Comparison of ENCODE assay signal across 8 cellular contexts in the genomic region with DNA sequence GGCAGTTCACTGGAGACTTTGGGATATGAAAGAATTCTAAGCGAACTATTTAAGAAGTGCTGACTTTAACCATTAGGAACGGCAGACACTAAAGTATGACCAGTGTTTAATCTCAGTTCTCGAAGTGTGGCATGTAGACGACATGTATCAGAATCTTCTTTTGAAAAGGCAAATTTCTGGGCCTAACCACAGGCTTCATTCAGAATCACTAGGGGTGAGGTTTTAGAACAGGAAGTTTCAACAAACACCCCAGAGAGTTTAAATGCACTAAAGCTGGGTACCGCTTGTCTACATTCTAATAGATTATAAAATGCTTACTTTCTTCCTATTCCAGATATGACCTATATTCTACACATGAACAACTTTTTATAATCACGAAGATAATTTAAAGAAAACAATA.
DNase-seq lines count a peak whose midpoint lies in the region; ATAC-seq and TF ChIP-seq lines count a peak whose summit lies in the region.
"Had no signal": no experiment of that assay in that cellular context is flagged by ENCODE, and none has a peak within 500 bp of the region (broad histone marks: within the 10 kb centered on the region; RNA-seq: fewer than 3 reads in every experiment).

No MANE protein-coding gene starts in this region.

- H2AFZ ChIP-seq in neuronal stem cell (ENCODE audit: low read length) = peak overlapping the region; percentile 46
- H2AFZ ChIP-seq: GM23248 had no signal

- H3K4me2 ChIP-seq in neuronal stem cell (ENCODE audit: insufficient read depth, low read length, poor library complexity, severe bottlenecking) = no peak overlapping the region

- H3K4me3 ChIP-seq in neuronal stem cell (ENCODE audit: low read length in 2 of 2) = no peak overlapping the region
- H3K4me3 ChIP-seq in prostate gland = no peak overlapping the region
- H3K4me3 ChIP-seq: GM23248 had no signal

- H3K9me3 ChIP-seq in KOPT-K1 (ENCODE audit: insufficient read depth, low read length, poor library complexity, severe bottlenecking) (peaks cover 16% of the 10 kb centered on the region), neuronal stem cell (replicated peaks in 1 of 2; ENCODE audit: control insufficient read depth in 2 of 2, insufficient read depth in 1 of 2, low read depth in 1 of 2, low read length in 2 of 2) (peaks cover 0 to 2% of the 10 kb centered on the region in 2 donors), prostate gland (no peaks in the 10 kb centered on the region)

- ATAC-seq in GM18907 (IDR thresholded peaks at IDR 0.05; ENCODE audit: unreplicated experiment) (peak; percentile 82), HG02571 (IDR thresholded peaks at IDR 0.05; ENCODE audit: unreplicated experiment) (peak; percentile 75)

- no peak overlapping the region for H3K18ac ChIP-seq in neuronal stem cell (ENCODE audit: low read length)

- no peak for TF ChIP-seq CTCF in prostate gland (IDR thresholded peaks at IDR 0.05)

- H3K4ac ChIP-seq in neuronal stem cell (ENCODE audit: low read length) = no peak overlapping the region

- H3K36me3 ChIP-seq in KOPT-K1 (ENCODE audit: insufficient read depth, low read length) (peaks cover 4% of the 10 kb centered on the region; the same call in 1 of the 2 replicates), neuronal stem cell (replicated peaks in 1 of 2; ENCODE audit: control insufficient read depth in 2 of 2, insufficient read depth in 2 of 2, low read length in 2 of 2) (no peaks in the 10 kb centered on the region), prostate gland (no peaks in the 10 kb centered on the region)

- DNase-seq in neuronal stem cell (ENCODE audit: low spot score) (no peak), NCI-H2081 treated with DMSO at 0.1 percent for 48 hours (lab: John Stamatoyannopoulos, UW) (no peak), prostate gland (ENCODE audit: low spot score) (no peak)
- DNase-seq in stimulated activated CD4-positive, alpha-beta T cell treated with anti-CD3 and anti-CD28 coated beads, Interleukin-4, amount 100 ng/mL, for 4 hours = no peak
- DNase-seq: GM23248 had no signal

- no peak overlapping the region for H4K91ac ChIP-seq in neuronal stem cell (ENCODE audit: low read depth, low read length, poor library complexity)

- H3K23ac ChIP-seq in neuronal stem cell (ENCODE audit: low read depth, low read length, poor library complexity) = no peak overlapping the region

- no CpG with 5 or more reads among the region's 6 CpGs for WGBS in neuronal stem cell (ENCODE audit: extremely low coverage in 2 of 2, insufficient read length in 2 of 2, insufficient replicate concordance in 1 of 2), 2 donors
- 78% methylated on average over 6 of the region's 6 CpGs for WGBS in prostate gland

- no peak overlapping the region for H2BK120ac ChIP-seq in neuronal stem cell (ENCODE audit: low read depth, low read length)

- H2AK5ac ChIP-seq in neuronal stem cell (ENCODE audit: low read depth, low read length) = no peak overlapping the region

- no peak overlapping the region for H2BK5ac ChIP-seq in neuronal stem cell (ENCODE audit: low read length)

- no peak overlapping the region for H3K9ac ChIP-seq in neuronal stem cell (ENCODE audit: low read depth, low read length, poor library complexity)
- H3K9ac ChIP-seq: GM23248 had no signal

- H3K4me1 ChIP-seq in neuronal stem cell (ENCODE audit: control insufficient read depth in 2 of 2, insufficient read depth in 1 of 2, low read depth in 1 of 2, low read length in 2 of 2) = no peaks in the 10 kb centered on the region
- H3K4me1 ChIP-seq in prostate gland (replicated peaks) = no peaks in the 10 kb centered on the region

- TF ChIP-seq POLR2A in prostate gland (IDR thresholded peaks at IDR 0.05) = no peak

- H3K27ac ChIP-seq in KOPT-K1 (ENCODE audit: low read depth, low read length, poor library complexity, severe bottlenecking) (peak overlapping the region; percentile 15), neuronal stem cell (replicated peaks; ENCODE audit: low read length) (no peak overlapping the region), prostate gland (no peak overlapping the region)
- H3K27ac ChIP-seq: GM23248 had no signal

- H3K14ac ChIP-seq in neuronal stem cell (ENCODE audit: low read length) = no peak overlapping the region

- intact Hi-C loops in prostate gland (cut with DNase I) = no loop called here

- H3K27me3 ChIP-seq in neuronal stem cell (ENCODE audit: control insufficient read depth in 3 of 3, insufficient read depth in 3 of 3, low read depth in 1 of 3, low read length in 3 of 3) (no peaks in the 10 kb centered on the region), prostate gland (replicated peaks; ENCODE audit: insufficient read depth) (no peaks in the 10 kb centered on the region)

- no peak overlapping the region for H4K8ac ChIP-seq in neuronal stem cell (ENCODE audit: low read depth, low read length)

- no peaks in the 10 kb centered on the region for H3K79me1 ChIP-seq in neuronal stem cell (ENCODE audit: low read depth, low read length)

- no peak overlapping the region for H2BK15ac ChIP-seq in neuronal stem cell (ENCODE audit: low read length)

- no peak overlapping the region for H2BK12ac ChIP-seq in neuronal stem cell (ENCODE audit: low read length)
